In genomic region chr11:26993965-26994446, GRCh38 we compare ENCODE assay signal across 9 cellular contexts. TPM values are rescaled to one million over a fixed set of nuclear protein-coding genes. Genes with fewer than 3 reads are reported as not detected.
A peak's percentile ranks its signal among the peaks of the same experiment; 100 is the strongest.
DNase-seq lines count a peak whose midpoint lies in the region; ATAC-seq and TF ChIP-seq lines count a peak whose summit lies in the region.
"Had no signal": no experiment of that assay in that cellular context is flagged by ENCODE, and none has a peak within 500 bp of the region (broad histone marks: within the 10 kb centered on the region; RNA-seq: fewer than 3 reads in every experiment).

TSS of gene FIBIN (plus strand) at chr11:26994112. CDS start at chr11:26994527, 415 bp downstream.

- H3K27me3 ChIP-seq in adipocyte (replicated peaks; ENCODE audit: control insufficient read depth, insufficient read depth, low read length) (no peaks in the 10 kb centered on the region), cardiac muscle cell (no peaks in the 10 kb centered on the region), ovary (no peaks in the 10 kb centered on the region), HAP-1 (ENCODE audit: low read depth) (no peaks in the 10 kb centered on the region; the same call in none of the 2 replicates)
- no peaks in the 10 kb centered on the region for H3K27me3 ChIP-seq in CD8-positive, alpha-beta memory T cell (ENCODE audit: insufficient read depth, low read length, poor library complexity, severe bottlenecking)

- CTCF ChIA-PET in CD8-positive, alpha-beta memory T cell (lab: Charles Lee): no interaction called here

- in situ Hi-C loops in HAP-1 (cut with MboI; ENCODE audit: low sequenced_read_pairs): no loop called here

- H3K4me1 Mint-ChIP-seq in activated T-helper 1 cell treated with anti-CD3 and anti-CD28 coated beads, Interleukin-12 subunit alpha, Interleukin-12 subunit beta, Interleukin-2, Interleukin-4 antibody, amounts not matched to agents 30 ng/mL and 10 ng/mL and 1 ng/mL, durations not matched to agents 14 hours and 24 hours and 36 hours (ENCODE audit: low read depth): no peaks in the 10 kb centered on the region
- no peaks in the 10 kb centered on the region for H3K4me1 Mint-ChIP-seq in CD8-positive, alpha-beta memory T cell

- H3K9ac ChIP-seq in adipocyte (ENCODE audit: low read length): peak within 1 kb of the TSS; percentile 92

- WGBS in ovary, 3 donors: 0 to 6% (median 3%) methylated on average over 21 of the region's 21 CpGs

- no peaks in the 10 kb centered on the region for H3K9me3 Mint-ChIP-seq in activated T-helper 1 cell treated with anti-CD3 and anti-CD28 coated beads, Interleukin-12 subunit alpha, Interleukin-12 subunit beta, Interleukin-2, Interleukin-4 antibody, amounts not matched to agents 30 ng/mL and 10 ng/mL and 1 ng/mL, durations not matched to agents 14 hours and 24 hours and 36 hours
- H3K9me3 Mint-ChIP-seq in CD8-positive, alpha-beta memory T cell: peaks cover 0 to 4% (median 0%) of the 10 kb centered on the region in 5 donors

- DNase-seq in Ammon's horn (ENCODE audit: low spot score): peak; percentile 16
- DNase-seq in adipocyte (ENCODE audit: low read depth): peak; percentile 90
- DNase-seq in cardiac muscle cell (ENCODE audit: low read depth in 1 of 2, low spot score in 1 of 2): peak; percentile 74 to 84
- peak; percentile 34 to 62 (median 52) for DNase-seq in ovary
- no peak for DNase-seq in activated T-helper 1 cell treated with anti-CD3 and anti-CD28 coated beads, Interleukin-12 subunit alpha, Interleukin-12 subunit beta, Interleukin-2, Interleukin-4 antibody, amounts not matched to agents 30 ng/mL and 10 ng/mL and 1 ng/mL, durations not matched to agents 14 hours and 24 hours and 36 hours (ENCODE audit: low spot score)
- no peak for DNase-seq in CD8-positive, alpha-beta memory T cell
- DNase-seq in HAP-1 (ENCODE audit: low spot score in 2 of 2): no peak
- DNase-seq: T-helper 2 cell had no signal

- H3K27me3 Mint-ChIP-seq in activated T-helper 1 cell treated with anti-CD3 and anti-CD28 coated beads, Interleukin-12 subunit alpha, Interleukin-12 subunit beta, Interleukin-2, Interleukin-4 antibody, amounts not matched to agents 30 ng/mL and 10 ng/mL and 1 ng/mL, durations not matched to agents 14 hours and 24 hours and 36 hours (ENCODE audit: insufficient read depth): no peaks in the 10 kb centered on the region
- H3K27me3 Mint-ChIP-seq in CD8-positive, alpha-beta memory T cell: no peaks in the 10 kb centered on the region

- ATAC-seq in GM21737 (IDR thresholded peaks at IDR 0.05; ENCODE audit: unreplicated experiment): no peak

- H3K9me3 ChIP-seq in adipocyte (ENCODE audit: control insufficient read depth, low read length): no peaks in the 10 kb centered on the region
- H3K9me3 ChIP-seq in cardiac muscle cell (ENCODE audit: low read depth): no peaks in the 10 kb centered on the region
- no peaks in the 10 kb centered on the region for H3K9me3 ChIP-seq in ovary
- no peaks in the 10 kb centered on the region for H3K9me3 ChIP-seq in CD8-positive, alpha-beta memory T cell (ENCODE audit: low read length)
- H3K9me3 ChIP-seq in HAP-1: no peaks in the 10 kb centered on the region

- no peak within 1 kb of the TSS for H3K27ac Mint-ChIP-seq in activated T-helper 1 cell treated with anti-CD3 and anti-CD28 coated beads, Interleukin-12 subunit alpha, Interleukin-12 subunit beta, Interleukin-2, Interleukin-4 antibody, amounts not matched to agents 30 ng/mL and 10 ng/mL and 1 ng/mL, durations not matched to agents 14 hours and 24 hours and 36 hours
- no peak within 1 kb of the TSS for H3K27ac Mint-ChIP-seq in CD8-positive, alpha-beta memory T cell

- peak within 1 kb of the TSS; percentile 88 for H3K4me3 ChIP-seq in adipocyte (ENCODE audit: low read length)
- H3K4me3 ChIP-seq in cardiac muscle cell: peak within 1 kb of the TSS; percentile 30
- peak within 1 kb of the TSS; percentile 64 for H3K4me3 ChIP-seq in ovary
- H3K4me3 ChIP-seq in CD8-positive, alpha-beta memory T cell (ENCODE audit: low read length): no peak within 1 kb of the TSS
- no peak within 1 kb of the TSS for H3K4me3 ChIP-seq in HAP-1

- H3K4me3 Mint-ChIP-seq in activated T-helper 1 cell treated with anti-CD3 and anti-CD28 coated beads, Interleukin-12 subunit alpha, Interleukin-12 subunit beta, Interleukin-2, Interleukin-4 antibody, amounts not matched to agents 30 ng/mL and 10 ng/mL and 1 ng/mL, durations not matched to agents 14 hours and 24 hours and 36 hours: no peak within 1 kb of the TSS
- H3K4me3 Mint-ChIP-seq in CD8-positive, alpha-beta memory T cell: no peak within 1 kb of the TSS

- TF ChIP-seq POLR2A in ovary (IDR thresholded peaks at IDR 0.05): peak; percentile 38

- TF ChIP-seq EP300 in ovary (IDR thresholded peaks at IDR 0.05): no peak

- no peaks in the 10 kb centered on the region for H3K36me3 ChIP-seq in adipocyte (ENCODE audit: control insufficient read depth, insufficient read depth, low read length, severe bottlenecking)
- H3K36me3 ChIP-seq in cardiac muscle cell: no peaks in the 10 kb centered on the region
- no peaks in the 10 kb centered on the region for H3K36me3 ChIP-seq in ovary
- H3K36me3 ChIP-seq in CD8-positive, alpha-beta memory T cell (ENCODE audit: insufficient read depth, low read length): no peaks in the 10 kb centered on the region
- no peaks in the 10 kb centered on the region for H3K36me3 ChIP-seq in HAP-1 (replicated peaks)

- TF ChIP-seq CTCF in cardiac muscle cell (IDR thresholded peaks at IDR 0.05; ENCODE audit: low read depth, low read length) (no peak), ovary (IDR thresholded peaks at IDR 0.05) (no peak)

- H3K4me1 ChIP-seq in adipocyte (ENCODE audit: control insufficient read depth, insufficient read depth, low read length) (peaks cover 41% of the 10 kb centered on the region), cardiac muscle cell (ENCODE audit: low read depth) (no peaks in the 10 kb centered on the region), ovary (ENCODE audit: insufficient read depth) (peaks cover 5% of the 10 kb centered on the region), HAP-1 (no peaks in the 10 kb centered on the region)
- no peaks in the 10 kb centered on the region for H3K4me1 ChIP-seq in CD8-positive, alpha-beta memory T cell (ENCODE audit: insufficient read depth, low read length)

- intact Hi-C loops in ovary (cut with DNase I): no loop called here
- intact Hi-C loops in activated T-helper 1 cell treated with anti-CD3 and anti-CD28 coated beads, Interleukin-12 subunit alpha, Interleukin-12 subunit beta, Interleukin-2, Interleukin-4 antibody, amounts not matched to agents 30 ng/mL and 10 ng/mL and 1 ng/mL, durations not matched to agents 14 hours and 24 hours and 36 hours (cut with micrococcal nuclease): no loop called here

- H3K36me3 Mint-ChIP-seq in activated T-helper 1 cell treated with anti-CD3 and anti-CD28 coated beads, Interleukin-12 subunit alpha, Interleukin-12 subunit beta, Interleukin-2, Interleukin-4 antibody, amounts not matched to agents 30 ng/mL and 10 ng/mL and 1 ng/mL, durations not matched to agents 14 hours and 24 hours and 36 hours (ENCODE audit: low read depth): no peaks in the 10 kb centered on the region
- H3K36me3 Mint-ChIP-seq in CD8-positive, alpha-beta memory T cell: no peaks in the 10 kb centered on the region

- H3K27ac ChIP-seq in cardiac muscle cell (peak within 1 kb of the TSS; percentile 3), ovary (peak within 1 kb of the TSS; percentile 2 to 46)
- H3K27ac ChIP-seq in CD8-positive, alpha-beta memory T cell (ENCODE audit: low read depth, low read length): no peak within 1 kb of the TSS

- POLR2A ChIA-PET in CD8-positive, alpha-beta memory T cell (lab: Charles Lee): no interaction called here

RNA-seq across cellular contexts. Expression of gene FIBIN, which starts in this region (rescaled TPM):
- total RNA-seq in cardiac muscle cell (1.8 TPM in 2 replicates), ovary (10 to 100 TPM in 6 of 7 donors, 1 to 10 TPM in 1; 5.2 to 28.4 (median 15.9) TPM)
- polyA plus RNA-seq in cardiac muscle cell (2.2 and 2.9 TPM in 2 replicates), ovary (10 to 100 TPM; 29.4 to 43.9 TPM)
- total RNA-seq in activated T-helper 1 cell treated with anti-CD3 and anti-CD28 coated beads, Interleukin-12 subunit alpha, Interleukin-12 subunit beta, Interleukin-2, Interleukin-4 antibody, amounts not matched to agents 30 ng/mL and 10 ng/mL and 1 ng/mL, durations not matched to agents 14 hours and 24 hours and 36 hours: not detected in 2 replicates
- not detected for total RNA-seq in CD8-positive, alpha-beta memory T cell
- not detected for polyA plus RNA-seq in CD8-positive, alpha-beta memory T cell

Comparison
In these comparisons a context has a peak if more than half of its experiments do, and no peak if none do; other contexts are left out.
1. DNase-seq: peak in Ammon's horn (single experiment), adipocyte (single experiment), cardiac muscle cell (2 of 2) and ovary (5 of 5); none in activated T-helper 1 cell treated with anti-CD3 and anti-CD28 coated beads, Interleukin-12 subunit alpha, Interleukin-12 subunit beta, Interleukin-2, Interleukin-4 antibody, amounts not matched to agents 30 ng/mL and 10 ng/mL and 1 ng/mL, durations not matched to agents 14 hours and 24 hours and 36 hours (single experiment), CD8-positive, alpha-beta memory T cell (0 of 5) and HAP-1 (0 of 2).
2. H3K4me3 ChIP-seq: peak in adipocyte (single experiment), cardiac muscle cell (single experiment) and ovary (single experiment); none in CD8-positive, alpha-beta memory T cell (single experiment) and HAP-1 (single experiment).